In the genomic region with DNA sequence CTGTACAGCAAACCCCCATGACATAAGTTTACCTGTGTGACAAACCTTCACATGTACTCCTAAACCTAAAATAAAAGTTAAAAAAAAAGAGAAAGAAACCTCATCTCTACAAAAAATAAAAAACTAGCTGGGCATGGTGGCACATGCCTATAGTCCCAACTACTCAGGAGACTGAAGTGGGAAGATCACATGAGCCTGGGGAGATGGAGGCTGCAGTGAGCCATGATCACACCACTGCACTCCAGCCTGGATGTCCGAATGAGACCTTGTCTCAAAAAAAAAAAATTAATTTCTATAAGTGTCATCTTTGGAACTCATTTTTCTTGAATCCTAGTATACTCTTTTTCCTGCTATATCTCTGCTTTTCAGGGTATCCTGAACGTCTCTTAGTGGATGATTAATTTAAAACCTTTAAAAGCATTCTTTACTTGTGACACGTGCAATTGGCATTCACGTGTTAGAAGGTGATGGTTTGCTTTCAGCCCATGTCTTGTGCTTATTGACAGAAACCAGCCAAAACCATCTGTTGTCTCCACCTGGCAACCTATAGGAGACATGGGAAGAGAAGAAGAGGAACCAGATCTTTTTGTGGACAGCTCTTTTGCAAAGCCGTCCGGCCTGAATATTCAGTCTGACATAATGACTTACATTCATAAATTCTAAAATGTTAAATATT, we compare ENCODE assay signal across 2 cellular contexts.
TF ChIP-seq lines count a peak whose summit lies in the region.

No MANE protein-coding gene starts in this region.

TF ChIP-seq in Ishikawa, 13 proteins besides CTCF, POLR2A, EP300 and RAD21 (continued from another document):
- TF ChIP-seq TAF1 (IDR thresholded peaks at IDR 0.05; ENCODE audit: low read depth) = no peak
- TF ChIP-seq, protein P1, sequence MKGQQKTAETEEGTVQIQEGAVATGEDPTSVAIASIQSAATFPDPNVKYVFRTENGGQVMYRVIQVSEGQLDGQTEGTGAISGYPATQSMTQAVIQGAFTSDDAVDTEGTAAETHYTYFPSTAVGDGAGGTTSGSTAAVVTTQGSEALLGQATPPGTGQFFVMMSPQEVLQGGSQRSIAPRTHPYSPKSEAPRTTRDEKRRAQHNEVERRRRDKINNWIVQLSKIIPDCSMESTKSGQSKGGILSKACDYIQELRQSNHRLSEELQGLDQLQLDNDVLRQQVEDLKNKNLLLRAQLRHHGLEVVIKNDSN (IDR thresholded peaks at IDR 0.05) = no peak

TF ChIP-seq in SK-N-SH, 30 proteins besides CTCF, POLR2A, EP300 and RAD21 (continued from another document):
- TF ChIP-seq, protein P2, sequence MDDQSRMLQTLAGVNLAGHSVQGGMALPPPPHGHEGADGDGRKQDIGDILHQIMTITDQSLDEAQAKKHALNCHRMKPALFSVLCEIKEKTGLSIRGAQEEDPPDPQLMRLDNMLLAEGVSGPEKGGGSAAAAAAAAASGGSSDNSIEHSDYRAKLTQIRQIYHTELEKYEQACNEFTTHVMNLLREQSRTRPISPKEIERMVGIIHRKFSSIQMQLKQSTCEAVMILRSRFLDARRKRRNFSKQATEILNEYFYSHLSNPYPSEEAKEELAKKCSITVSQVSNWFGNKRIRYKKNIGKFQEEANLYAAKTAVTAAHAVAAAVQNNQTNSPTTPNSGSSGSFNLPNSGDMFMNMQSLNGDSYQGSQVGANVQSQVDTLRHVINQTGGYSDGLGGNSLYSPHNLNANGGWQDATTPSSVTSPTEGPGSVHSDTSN (IDR thresholded peaks at IDR 0.05) = peak; percentile 69
- TF ChIP-seq YY1 (IDR thresholded peaks at IDR 0.05; ENCODE audit: low read depth) (no peak), TCF12 (IDR thresholded peaks at IDR 0.05) (peak; percentile 76), FOSL2 (IDR thresholded peaks at IDR 0.05; ENCODE audit: borderline replicate concordance, low read depth) (peak; percentile 14; the same call in 1 of the 2 replicates), GABPA (IDR thresholded peaks at IDR 0.05; ENCODE audit: low read depth) (no peak), JUND (IDR thresholded peaks at IDR 0.05) (peak; percentile 46; the same call in 1 of the 2 replicates), NFIC (IDR thresholded peaks at IDR 0.05; ENCODE audit: borderline replicate concordance) (peak; percentile 19; the same call in 1 of the 2 replicates), TAF1 (IDR thresholded peaks at IDR 0.05; ENCODE audit: borderline replicate concordance, low read depth, low read length) (no peak), POLR2AphosphoS5 (IDR thresholded peaks at IDR 0.05; ENCODE audit: low read depth, low read length) (no peak)
- TF ChIP-seq, protein P3, sequence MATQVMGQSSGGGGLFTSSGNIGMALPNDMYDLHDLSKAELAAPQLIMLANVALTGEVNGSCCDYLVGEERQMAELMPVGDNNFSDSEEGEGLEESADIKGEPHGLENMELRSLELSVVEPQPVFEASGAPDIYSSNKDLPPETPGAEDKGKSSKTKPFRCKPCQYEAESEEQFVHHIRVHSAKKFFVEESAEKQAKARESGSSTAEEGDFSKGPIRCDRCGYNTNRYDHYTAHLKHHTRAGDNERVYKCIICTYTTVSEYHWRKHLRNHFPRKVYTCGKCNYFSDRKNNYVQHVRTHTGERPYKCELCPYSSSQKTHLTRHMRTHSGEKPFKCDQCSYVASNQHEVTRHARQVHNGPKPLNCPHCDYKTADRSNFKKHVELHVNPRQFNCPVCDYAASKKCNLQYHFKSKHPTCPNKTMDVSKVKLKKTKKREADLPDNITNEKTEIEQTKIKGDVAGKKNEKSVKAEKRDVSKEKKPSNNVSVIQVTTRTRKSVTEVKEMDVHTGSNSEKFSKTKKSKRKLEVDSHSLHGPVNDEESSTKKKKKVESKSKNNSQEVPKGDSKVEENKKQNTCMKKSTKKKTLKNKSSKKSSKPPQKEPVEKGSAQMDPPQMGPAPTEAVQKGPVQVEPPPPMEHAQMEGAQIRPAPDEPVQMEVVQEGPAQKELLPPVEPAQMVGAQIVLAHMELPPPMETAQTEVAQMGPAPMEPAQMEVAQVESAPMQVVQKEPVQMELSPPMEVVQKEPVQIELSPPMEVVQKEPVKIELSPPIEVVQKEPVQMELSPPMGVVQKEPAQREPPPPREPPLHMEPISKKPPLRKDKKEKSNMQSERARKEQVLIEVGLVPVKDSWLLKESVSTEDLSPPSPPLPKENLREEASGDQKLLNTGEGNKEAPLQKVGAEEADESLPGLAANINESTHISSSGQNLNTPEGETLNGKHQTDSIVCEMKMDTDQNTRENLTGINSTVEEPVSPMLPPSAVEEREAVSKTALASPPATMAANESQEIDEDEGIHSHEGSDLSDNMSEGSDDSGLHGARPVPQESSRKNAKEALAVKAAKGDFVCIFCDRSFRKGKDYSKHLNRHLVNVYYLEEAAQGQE (IDR thresholded peaks at IDR 0.05; ENCODE audit: low read depth, low read length) = peak; percentile 69; the same call in 1 of the 2 replicates
- TF ChIP-seq, protein P4, sequence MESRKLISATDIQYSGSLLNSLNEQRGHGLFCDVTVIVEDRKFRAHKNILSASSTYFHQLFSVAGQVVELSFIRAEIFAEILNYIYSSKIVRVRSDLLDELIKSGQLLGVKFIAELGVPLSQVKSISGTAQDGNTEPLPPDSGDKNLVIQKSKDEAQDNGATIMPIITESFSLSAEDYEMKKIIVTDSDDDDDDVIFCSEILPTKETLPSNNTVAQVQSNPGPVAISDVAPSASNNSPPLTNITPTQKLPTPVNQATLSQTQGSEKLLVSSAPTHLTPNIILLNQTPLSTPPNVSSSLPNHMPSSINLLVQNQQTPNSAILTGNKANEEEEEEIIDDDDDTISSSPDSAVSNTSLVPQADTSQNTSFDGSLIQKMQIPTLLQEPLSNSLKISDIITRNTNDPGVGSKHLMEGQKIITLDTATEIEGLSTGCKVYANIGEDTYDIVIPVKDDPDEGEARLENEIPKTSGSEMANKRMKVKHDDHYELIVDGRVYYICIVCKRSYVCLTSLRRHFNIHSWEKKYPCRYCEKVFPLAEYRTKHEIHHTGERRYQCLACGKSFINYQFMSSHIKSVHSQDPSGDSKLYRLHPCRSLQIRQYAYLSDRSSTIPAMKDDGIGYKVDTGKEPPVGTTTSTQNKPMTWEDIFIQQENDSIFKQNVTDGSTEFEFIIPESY (IDR thresholded peaks at IDR 0.05; ENCODE audit: borderline replicate concordance, low read depth) = no peak
- TF ChIP-seq, protein P5, sequence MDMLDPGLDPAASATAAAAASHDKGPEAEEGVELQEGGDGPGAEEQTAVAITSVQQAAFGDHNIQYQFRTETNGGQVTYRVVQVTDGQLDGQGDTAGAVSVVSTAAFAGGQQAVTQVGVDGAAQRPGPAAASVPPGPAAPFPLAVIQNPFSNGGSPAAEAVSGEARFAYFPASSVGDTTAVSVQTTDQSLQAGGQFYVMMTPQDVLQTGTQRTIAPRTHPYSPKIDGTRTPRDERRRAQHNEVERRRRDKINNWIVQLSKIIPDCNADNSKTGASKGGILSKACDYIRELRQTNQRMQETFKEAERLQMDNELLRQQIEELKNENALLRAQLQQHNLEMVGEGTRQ (IDR thresholded peaks at IDR 0.05; ENCODE audit: borderline replicate concordance, low read depth, low read length) = no peak
